ENCODE assay signal across 32 cellular contexts in the genomic region with DNA sequence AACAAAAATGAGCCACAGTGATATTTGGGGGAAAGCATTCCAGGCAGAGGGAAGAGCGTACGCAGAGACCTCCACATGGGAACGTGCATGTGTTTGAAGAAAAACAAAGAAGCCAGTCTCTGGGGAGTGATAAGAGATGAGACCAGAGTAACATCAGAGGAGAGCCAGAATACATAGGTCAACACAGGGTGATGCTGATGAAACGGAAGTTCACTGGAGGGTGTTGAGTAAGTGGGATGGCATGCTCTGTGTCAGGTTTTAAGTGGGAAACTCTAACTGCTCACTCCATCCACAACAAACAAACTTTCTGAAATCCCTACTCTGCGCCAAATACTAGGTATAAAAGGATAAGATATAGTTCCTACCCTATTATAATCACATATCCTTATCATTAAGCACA.
DNase-seq lines count a peak whose midpoint lies in the region; ATAC-seq, FAIRE-seq and TF ChIP-seq lines count a peak whose summit lies in the region.
"Had no signal": no experiment of that assay in that cellular context is flagged by ENCODE, and none has a peak within 500 bp of the region (broad histone marks: within the 10 kb centered on the region; RNA-seq: fewer than 3 reads in every experiment).

No MANE protein-coding gene starts in this region.

- no peaks in the 10 kb centered on the region for H3K9me2 ChIP-seq in PC-3 (replicated peaks; ENCODE audit: low read length)

- H3K27me3 ChIP-seq in PC-3 (ENCODE audit: low read length) (no peaks in the 10 kb centered on the region), bronchial epithelial cell (ENCODE audit: control insufficient read depth, insufficient read depth, low read length) (no peaks in the 10 kb centered on the region), psoas muscle (ENCODE audit: insufficient read depth in 3 of 3, low read length in 2 of 3) (no peaks in the 10 kb centered on the region)
- H3K27me3 ChIP-seq: cardiac muscle cell, colonic mucosa, neural progenitor cell had no signal

- no peak for FAIRE-seq in bronchial epithelial cell (lab: Jason Lieb, UNC)

- no peak overlapping the region for H3K4me2 ChIP-seq in PC-3 (ENCODE audit: low read length)
- H3K4me2 ChIP-seq: neural progenitor cell, smooth muscle cell had no signal

- H3K9me3 ChIP-seq in PC-3 (ENCODE audit: low read length) (no peaks in the 10 kb centered on the region), psoas muscle (no peaks in the 10 kb centered on the region)
- H3K9me3 ChIP-seq: colonic mucosa had no signal

- no peak overlapping the region for H2AFZ ChIP-seq in PC-3 (ENCODE audit: low read length)
- H2AFZ ChIP-seq: neural progenitor cell, parathyroid adenoma had no signal

- POLR2A ChIA-PET in PC-3 (lab: Charles Lee; ENCODE audit: unreplicated experiment), result no interaction called here

- H3K4me3 ChIP-seq in PC-3 (ENCODE audit: low read length) (no peak overlapping the region), bronchial epithelial cell (ENCODE audit: low read depth, low read length) (no peak overlapping the region), psoas muscle (no peak overlapping the region)
- H3K4me3 ChIP-seq: cardiac muscle cell, colonic mucosa, neural progenitor cell, smooth muscle cell had no signal

- no peaks in the 10 kb centered on the region for H3K79me2 ChIP-seq in PC-3 (ENCODE audit: low read length)
- H3K79me2 ChIP-seq: parathyroid adenoma had no signal

- H3F3A ChIP-seq in PC-3 (ENCODE audit: low read length, unreplicated experiment), result no peaks in the 10 kb centered on the region

- H3K9ac ChIP-seq in PC-3 (ENCODE audit: low read length), result no peak overlapping the region
- H3K9ac ChIP-seq: neural progenitor cell, parathyroid adenoma had no signal

- no peaks in the 10 kb centered on the region for H4K20me1 ChIP-seq in PC-3 (ENCODE audit: low read length)

- in situ Hi-C loops in GM13977 (cut with MboI; ENCODE audit: low pct_unique_long_range_greater_than_20kb, low sequenced_read_pairs, unreplicated experiment), result no loop called here

- intact Hi-C loops in PC-3 (cut with micrococcal nuclease), result loop anchor here (10.0 kb wide), 1 partner anchor 89 kb away; no protein-coding TSS in a partner anchor
- intact Hi-C loops in psoas muscle (cut with DNase I), result no loop called here

- TF ChIP-seq CTCF in PC-3 (conservative IDR thresholded peaks at IDR 0.05; ENCODE audit: low read depth, low read length), result no peak
- no peak for TF ChIP-seq CTCF in bronchial epithelial cell (IDR thresholded peaks at IDR 0.05; ENCODE audit: insufficient read depth, low read length, severe bottlenecking)
- no peak for TF ChIP-seq CTCF in psoas muscle (IDR thresholded peaks at IDR 0.05)
- TF ChIP-seq CTCF in GM13977 (IDR thresholded peaks at IDR 0.05; ENCODE audit: extremely low read depth, insufficient read depth, missing control alignments), result no peak

- DNase-seq in GM04503 (ENCODE audit: low read depth) (peak; percentile 20), PC-3 (peak; percentile 26), bronchial epithelial cell (ENCODE audit: low read depth) (peak; percentile 34), psoas muscle (no peak), GM13977 (ENCODE audit: low spot score) (no peak), NCI-H2196 treated with DMSO at 0.1 percent for 48 hours (lab: John Stamatoyannopoulos, UW; ENCODE audit: unreplicated experiment) (no peak)
- DNase-seq: activated CD4-positive, alpha-beta T cell treated with anti-CD3 and anti-CD28 coated beads for 4 hours; amygdala; Calu3; CD4-positive, CD25-positive, alpha-beta regulatory T cell; colonic mucosa; effector CD8-positive, alpha-beta T cell; GOT3; immature natural killer cell; KBM-7; MM.1S; NCI-H1105 treated with DMSO at 0.1 percent for 48 hours; NCI-H2081 treated with DMSO at 0.1 percent for 48 hours; NCI-H345; NCI-H69; stimulated activated naive CD8-positive, alpha-beta T cell treated with anti-CD3 and anti-CD28 coated beads, Interleukin-15, Interleukin-2, amounts not matched to agents 100 U/mL and 50 U/mL, for 24 hours; T1000; WERI-Rb-1 had no signal

- CTCF ChIA-PET in PC-3 (lab: Charles Lee), result no interaction called here

- 70 to 81% (median 78%) methylated on average over 5 of the region's 5 CpGs for WGBS in psoas muscle, 3 donors

- ATAC-seq in PC-3 (no peak; the same call in 1 of the 2 replicates), psoas muscle (peak in 3 of 4 donors; percentile 63 to 81 (median 78)), HG03045 (IDR thresholded peaks at IDR 0.05; ENCODE audit: unreplicated experiment) (no peak), HG02852 (IDR thresholded peaks at IDR 0.05; ENCODE audit: unreplicated experiment) (no peak)
- ATAC-seq: left lobe of liver; Panc1; stimulated activated naive CD8-positive, alpha-beta T cell treated with anti-CD3 and anti-CD28 coated beads, Interleukin-15, Interleukin-2, amounts not matched to agents 100 U/mL and 50 U/mL, for 24 hours had no signal

- H3K27ac ChIP-seq in PC-3 (ENCODE audit: low read length) (no peak overlapping the region), psoas muscle (no peak overlapping the region)
- H3K27ac ChIP-seq: cardiac muscle cell, colonic mucosa, epithelial cell of prostate, neural progenitor cell, parathyroid adenoma, WERI-Rb-1 had no signal

- BruUV-seq in PC-3 (replicated peaks; lab: Mats Ljungman, UMichigan), result no TSS peak

- H3K4me1 ChIP-seq in PC-3 (ENCODE audit: insufficient read depth, low read length) (peaks cover 25% of the 10 kb centered on the region), psoas muscle (no peaks in the 10 kb centered on the region)
- H3K4me1 ChIP-seq: colonic mucosa, neural progenitor cell, parathyroid adenoma had no signal

- H3K36me3 ChIP-seq in PC-3 (ENCODE audit: low read depth, low read length), result no peaks in the 10 kb centered on the region
- no peaks in the 10 kb centered on the region for H3K36me3 ChIP-seq in bronchial epithelial cell (ENCODE audit: control insufficient read depth, insufficient read depth, low read length)
- H3K36me3 ChIP-seq in psoas muscle (ENCODE audit: insufficient read depth in 1 of 2, low read depth in 1 of 2), result no peaks in the 10 kb centered on the region
- H3K36me3 ChIP-seq: cardiac muscle cell, colonic mucosa, neural progenitor cell, WERI-Rb-1 had no signal

Comparison
In these comparisons a context has a peak if more than half of its experiments do, and no peak if none do; other contexts are left out.
1. DNase-seq: peak in GM04503 (single experiment), PC-3 (single experiment) and bronchial epithelial cell (single experiment); none in psoas muscle (0 of 2), GM13977 (single experiment) and NCI-H2196 treated with DMSO at 0.1 percent for 48 hours (single experiment).
2. ATAC-seq: peak in psoas muscle (3 of 4); none in PC-3 (single experiment), HG03045 (single experiment) and HG02852 (single experiment).